In the genomic region with DNA sequence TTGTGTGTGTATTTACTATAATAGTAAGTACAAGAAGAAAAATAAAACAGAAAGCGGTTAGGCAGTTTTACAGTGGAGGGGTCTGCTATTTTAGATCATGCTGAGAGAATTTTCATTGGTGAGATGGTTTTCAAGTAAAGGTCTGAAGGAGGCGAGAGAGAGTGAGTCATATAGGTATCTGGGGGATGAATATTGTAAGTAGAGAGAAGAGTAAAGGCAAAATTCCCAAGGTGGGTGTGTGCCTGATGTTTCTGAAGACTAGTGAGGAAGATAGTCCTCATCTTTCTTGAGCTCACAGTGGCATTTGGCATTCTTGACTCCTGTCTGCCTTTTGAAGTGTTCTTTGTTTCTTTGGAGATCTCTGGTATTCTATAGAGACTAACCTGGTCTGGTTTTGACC, we compare ENCODE assay signal across 22 cellular contexts. TPM values are rescaled to one million over a fixed set of nuclear protein-coding genes. Genes with fewer than 3 reads are reported as not detected.
DNase-seq lines count a peak whose midpoint lies in the region; ATAC-seq and TF ChIP-seq lines count a peak whose summit lies in the region.
"Had no signal": no experiment of that assay in that cellular context is flagged by ENCODE, and none has a peak within 500 bp of the region (broad histone marks: within the 10 kb centered on the region; RNA-seq: fewer than 3 reads in every experiment).

No MANE protein-coding gene starts in this region.

- no peak overlapping the region for H3K4me3 ChIP-seq in mesendoderm (ENCODE audit: low read length)
- no peak overlapping the region for H3K4me3 ChIP-seq in PC-3 (ENCODE audit: low read length)
- no peak overlapping the region for H3K4me3 ChIP-seq in mucosa of descending colon
- H3K4me3 ChIP-seq: A549; BLaER1 treated with 17β-estradiol and CSF1 and Interleukin-3, amounts not matched to agents 10 nM and 100 nM had no signal

- no peak overlapping the region for H3K18ac ChIP-seq in mesendoderm (ENCODE audit: low read length)

- no peak overlapping the region for H3K23ac ChIP-seq in mesendoderm (ENCODE audit: low read length)

- BruUV-seq in PC-3 (replicated peaks; lab: Mats Ljungman, UMichigan), result no TSS peak

- ATAC-seq in GM18858 (IDR thresholded peaks at IDR 0.05; ENCODE audit: unreplicated experiment), result peak; percentile 42
- peak; percentile 57 for ATAC-seq in HG02870 (IDR thresholded peaks at IDR 0.05; ENCODE audit: unreplicated experiment)
- ATAC-seq in foreskin keratinocyte, result peak; percentile 43
- no peak for ATAC-seq in PC-3
- ATAC-seq in HG03196 (IDR thresholded peaks at IDR 0.05; ENCODE audit: unreplicated experiment), result no peak
- no peak for ATAC-seq in mucosa of descending colon
- no peak for ATAC-seq in HG03342 (IDR thresholded peaks at IDR 0.05; ENCODE audit: unreplicated experiment)
- ATAC-seq: A549 had no signal

- no peak overlapping the region for H4K5ac ChIP-seq in mesendoderm (ENCODE audit: low read length)

- peaks cover 4% of the 10 kb centered on the region for H3K79me1 ChIP-seq in mesendoderm (ENCODE audit: low read length)

- no peak overlapping the region for H2BK15ac ChIP-seq in mesendoderm (replicated peaks; ENCODE audit: low read depth)

- H3F3A ChIP-seq in PC-3 (ENCODE audit: low read length, unreplicated experiment), result no peaks in the 10 kb centered on the region

- H4K20me1 ChIP-seq in PC-3 (ENCODE audit: low read length), result 0 out of 2 replicates have a peak, but pooled peaks cover 5% of the 10 kb centered on the region

- no peak overlapping the region for H2BK5ac ChIP-seq in mesendoderm (ENCODE audit: low read length)

- no peaks in the 10 kb centered on the region for H3K27me3 ChIP-seq in foreskin keratinocyte
- no peaks in the 10 kb centered on the region for H3K27me3 ChIP-seq in mesendoderm (ENCODE audit: insufficient read depth, low read length, poor library complexity)
- no peaks in the 10 kb centered on the region for H3K27me3 ChIP-seq in PC-3 (ENCODE audit: low read length)
- H3K27me3 ChIP-seq: BE2C; BLaER1 treated with 17β-estradiol and CSF1 and Interleukin-3, amounts not matched to agents 10 nM and 100 nM had no signal

- WGBS in mesendoderm (ENCODE audit: extremely low coverage, insufficient coverage, low lambda C conversion rate), result no CpG with 5 or more reads among the region's 2 CpGs

- no peak overlapping the region for H2AK5ac ChIP-seq in mesendoderm (ENCODE audit: low read length)

- no peak overlapping the region for H3K4me2 ChIP-seq in mesendoderm (ENCODE audit: low read length)
- no peak overlapping the region for H3K4me2 ChIP-seq in PC-3 (ENCODE audit: low read length)
- H3K4me2 ChIP-seq: A549; BLaER1 treated with 17β-estradiol and CSF1 and Interleukin-3, amounts not matched to agents 10 nM and 100 nM had no signal

- no peak overlapping the region for H3K4ac ChIP-seq in mesendoderm (ENCODE audit: low read depth, low read length)

- intact Hi-C loops in PC-3 (cut with micrococcal nuclease) (no loop called here), mucosa of descending colon (cut with DNase I, micrococcal nuclease) (no loop called here)

- H3K36me3 ChIP-seq in mesendoderm (ENCODE audit: control insufficient read depth, insufficient read depth, low read length), result no peaks in the 10 kb centered on the region
- H3K36me3 ChIP-seq in PC-3 (ENCODE audit: low read depth, low read length), result peaks cover 2% of the 10 kb centered on the region; the same call in 1 of the 2 replicates
- no peaks in the 10 kb centered on the region for H3K36me3 ChIP-seq in mucosa of descending colon (ENCODE audit: low read depth)
- H3K36me3 ChIP-seq: BE2C had no signal

- no peak overlapping the region for H2BK120ac ChIP-seq in mesendoderm (ENCODE audit: low read depth, low read length)

- H3K9me2 ChIP-seq in PC-3 (replicated peaks; ENCODE audit: low read length), result no peaks in the 10 kb centered on the region

- DNase-seq in foreskin keratinocyte (peak in 1 of 2 donors; percentile 10), mesendoderm (peak; percentile 47), PC-3 (no peak), mucosa of descending colon (no peak)
- DNase-seq: 8988T; ACHN; AML-193; BE2C; CD4-positive, alpha-beta T cell; CD8-positive, alpha-beta memory T cell; DMS 273 treated with DMSO at 0.1 percent for 48 hours; DMS79; EL; GF-D8; H7; HCEC 1CT had no signal

- POLR2A ChIA-PET in PC-3 (lab: Charles Lee; ENCODE audit: unreplicated experiment), result no interaction called here

- no peaks in the 10 kb centered on the region for H3K79me2 ChIP-seq in mesendoderm (ENCODE audit: control insufficient read depth, insufficient read depth, low read length)
- H3K79me2 ChIP-seq in PC-3 (ENCODE audit: low read length), result peaks cover 9% of the 10 kb centered on the region

- H2AFZ ChIP-seq in PC-3 (ENCODE audit: low read length), result no peak overlapping the region

- H3K4me1 ChIP-seq in foreskin keratinocyte, result peaks cover 13% of the 10 kb centered on the region
- H3K4me1 ChIP-seq in mesendoderm (ENCODE audit: control insufficient read depth, low read depth, low read length), result no peaks in the 10 kb centered on the region
- H3K4me1 ChIP-seq in PC-3 (ENCODE audit: insufficient read depth, low read length), result peaks cover 17% of the 10 kb centered on the region
- H3K4me1 ChIP-seq in mucosa of descending colon (ENCODE audit: low read depth), result no peaks in the 10 kb centered on the region
- H3K4me1 ChIP-seq: BLaER1 treated with 17β-estradiol and CSF1 and Interleukin-3, amounts not matched to agents 10 nM and 100 nM had no signal

- H4K8ac ChIP-seq in mesendoderm (ENCODE audit: low read depth, low read length), result no peak overlapping the region

- no peaks in the 10 kb centered on the region for H3K9me3 ChIP-seq in PC-3 (ENCODE audit: low read length)
- no peaks in the 10 kb centered on the region for H3K9me3 ChIP-seq in mucosa of descending colon
- H3K9me3 ChIP-seq: A549, BE2C had no signal

- TF ChIP-seq CTCF in foreskin keratinocyte (conservative IDR thresholded peaks at IDR 0.05) (no peak), PC-3 (conservative IDR thresholded peaks at IDR 0.05; ENCODE audit: low read depth, low read length) (no peak), mucosa of descending colon (IDR thresholded peaks at IDR 0.05) (no peak)

- CTCF ChIA-PET in PC-3 (lab: Charles Lee), result no interaction called here

- H3K27ac ChIP-seq in foreskin keratinocyte (no peak overlapping the region), mesendoderm (ENCODE audit: low read depth, low read length) (no peak overlapping the region), PC-3 (ENCODE audit: low read length) (no peak overlapping the region)
- H3K27ac ChIP-seq: A549; BLaER1 treated with 17β-estradiol and CSF1 and Interleukin-3, amounts not matched to agents 10 nM and 100 nM had no signal

- H3K56ac ChIP-seq in mesendoderm (ENCODE audit: low read length), result no peak overlapping the region

- H3K9ac ChIP-seq in mesendoderm (ENCODE audit: low read length) (no peak overlapping the region), PC-3 (ENCODE audit: low read length) (no peak overlapping the region)
- H3K9ac ChIP-seq: BLaER1 treated with 17β-estradiol and CSF1 and Interleukin-3, amounts not matched to agents 10 nM and 100 nM had no signal

RNA-seq across cellular contexts. Expression of gene CRYBG3, which starts 38.6 kb away (rescaled TPM):
- total RNA-seq in foreskin keratinocyte (13.8 and 14.2 TPM in 2 replicates), PC-3 (2014; rRNA removed) (11.4 and 12.2 TPM in 2 replicates), mucosa of descending colon (10 to 100 TPM; 13.6 to 71.6 (median 14.5) TPM)
- polyA plus RNA-seq in foreskin keratinocyte, result 1.4 and 2.2 TPM in 2 replicates
- 2.3 TPM for polyA plus RNA-seq in mesendoderm (2013, experiment 1 of 2)
- 2.4 TPM for polyA plus RNA-seq in mesendoderm (2013, experiment 2 of 2)

Comparison
In these comparisons a context has a peak if more than half of its experiments do, and no peak if none do; other contexts are left out.
1. ATAC-seq: peak in GM18858 (single experiment), HG02870 (single experiment) and foreskin keratinocyte (single experiment); none in PC-3 (single experiment), HG03196 (single experiment), mucosa of descending colon (single experiment) and HG03342 (single experiment).